9 cellular contexts compared by ENCODE assay signal in genomic region chr16:58913456-58913855, GRCh38.
"Had no signal": no experiment of that assay in that cellular context is flagged by ENCODE, and none has a peak within 500 bp of the region (broad histone marks: within the 10 kb centered on the region; RNA-seq: fewer than 3 reads in every experiment).

No MANE protein-coding gene starts in this region.

- H3K4me3 ChIP-seq: GM23248, K562 had no signal

- H3K27ac ChIP-seq: GM23248 had no signal

- H2AFZ ChIP-seq: GM23248 had no signal

- ATAC-seq: K562 had no signal

- FAIRE-seq: H54, HTR-8/SVneo, K562 had no signal

- H3K9ac ChIP-seq: GM23248 had no signal

- DNase-seq: GM23248, GOT3, H9, HCEC 1CT, IMR-90, KG1 had no signal
